8 cellular contexts compared by ENCODE assay signal in genomic region chr2:43461461-43462073, GRCh38.
DNase-seq lines count a peak whose midpoint lies in the region; ATAC-seq and TF ChIP-seq lines count a peak whose summit lies in the region.

No MANE protein-coding gene starts in this region.

- H3K4me3 ChIP-seq in GM06990 (replicated peaks; ENCODE audit: low read depth, low read length) = no peak overlapping the region
- no peak overlapping the region for H3K4me3 ChIP-seq in H7 (ENCODE audit: insufficient read depth, low read depth, low read length)

- TF ChIP-seq CTCF in GM06990 (IDR thresholded peaks at IDR 0.05; ENCODE audit: insufficient read depth, low read length, poor library complexity, severe bottlenecking) = no peak

- H3K36me3 Mint-ChIP-seq in activated naive CD8-positive, alpha-beta T cell treated with anti-CD3 and anti-CD28 coated beads for 36 hours = peaks cover 19% of the 10 kb centered on the region

- peak; percentile 43 for DNase-seq in GM06990 (ENCODE audit: extremely low read depth, insufficient read length)
- peak; percentile 35 for DNase-seq in globus pallidus (ENCODE audit: low spot score)
- DNase-seq in erythroblast (lab: John Stamatoyannopoulos, UW) = no peak
- no peak for DNase-seq in activated naive CD4-positive, alpha-beta T cell treated with Interleukin-2 at 50 U/mL for 16 hours
- DNase-seq in activated naive CD8-positive, alpha-beta T cell treated with anti-CD3 and anti-CD28 coated beads for 36 hours = no peak
- DNase-seq in H7 = no peak

- no peaks in the 10 kb centered on the region for H3K27me3 Mint-ChIP-seq in activated naive CD8-positive, alpha-beta T cell treated with anti-CD3 and anti-CD28 coated beads for 36 hours

- peak; percentile 82 for ATAC-seq in GM21381 (IDR thresholded peaks at IDR 0.05; ENCODE audit: unreplicated experiment)
- ATAC-seq in HG03558 (IDR thresholded peaks at IDR 0.05; ENCODE audit: extremely low read depth, unreplicated experiment) = peak; percentile 43

- H3K36me3 ChIP-seq in GM06990 (ENCODE audit: control insufficient read depth, insufficient read depth, low read length) (no peaks in the 10 kb centered on the region), H7 (replicated peaks; ENCODE audit: control insufficient read depth, insufficient read depth, low read length) (no peaks in the 10 kb centered on the region)

- H3K27ac Mint-ChIP-seq in activated naive CD8-positive, alpha-beta T cell treated with anti-CD3 and anti-CD28 coated beads for 36 hours = no peak overlapping the region

- H3K4me1 Mint-ChIP-seq in activated naive CD8-positive, alpha-beta T cell treated with anti-CD3 and anti-CD28 coated beads for 36 hours = peaks cover 21% of the 10 kb centered on the region

- H3K27me3 ChIP-seq in GM06990 (replicated peaks; ENCODE audit: control insufficient read depth, insufficient read depth, low read length) = no peaks in the 10 kb centered on the region
- H3K27me3 ChIP-seq in H7 (ENCODE audit: control insufficient read depth, insufficient read depth, low read length) = no peaks in the 10 kb centered on the region

- H3K9me3 Mint-ChIP-seq in activated naive CD8-positive, alpha-beta T cell treated with anti-CD3 and anti-CD28 coated beads for 36 hours = no peaks in the 10 kb centered on the region

- TF ChIP-seq POLR2A in erythroblast (IDR thresholded peaks at IDR 0.05; ENCODE audit: low read length) = no peak

- H3K4me3 Mint-ChIP-seq in activated naive CD8-positive, alpha-beta T cell treated with anti-CD3 and anti-CD28 coated beads for 36 hours = no peak overlapping the region

Comparison
In these comparisons a context has a peak if more than half of its experiments do, and no peak if none do; other contexts are left out.
1. DNase-seq: peak in GM06990 (single experiment) and globus pallidus (single experiment); none in erythroblast (0 of 2), activated naive CD4-positive, alpha-beta T cell treated with Interleukin-2 at 50 U/mL for 16 hours (single experiment), activated naive CD8-positive, alpha-beta T cell treated with anti-CD3 and anti-CD28 coated beads for 36 hours (single experiment) and H7 (single experiment).